ENCODE assay signal across 8 cellular contexts in genomic region chr7:42227523-42227922, GRCh38. TPM values are rescaled to one million over a fixed set of nuclear protein-coding genes. Genes with fewer than 3 reads are reported as not detected.
DNase-seq lines count a peak whose midpoint lies in the region; ATAC-seq and TF ChIP-seq lines count a peak whose summit lies in the region.

No MANE protein-coding gene starts in this region.

- peaks cover 24% of the 10 kb centered on the region for H3K27me3 Mint-ChIP-seq in activated naive CD8-positive, alpha-beta T cell

- 32 to 44% methylated on average over 14 of the region's 14 CpGs for WGBS in lower leg skin, 2 donors

- H3K4me1 Mint-ChIP-seq in activated naive CD8-positive, alpha-beta T cell (ENCODE audit: low read depth) = peaks cover 4% of the 10 kb centered on the region

- peak overlapping the region; percentile 33 for H3K4me3 Mint-ChIP-seq in activated naive CD8-positive, alpha-beta T cell

- POLR2A ChIA-PET in AG04449 (lab: Yijun Ruan, JAX) = no interaction called here

- DNase-seq in AG04449 (ENCODE audit: low read depth, low spot score) = no peak
- no peak for DNase-seq in lower leg skin (ENCODE audit: low spot score in 2 of 2)
- no peak for DNase-seq in NOMO-1 (lab: John Stamatoyannopoulos, UW; ENCODE audit: unreplicated experiment in 2 of 2)
- no peak for DNase-seq in occipital lobe (lab: John Stamatoyannopoulos, UW)
- DNase-seq in LoVo (ENCODE audit: low spot score) = no peak
- no peak for DNase-seq in NCI-H146 treated with DMSO at 0.1 percent for 48 hours (lab: John Stamatoyannopoulos, UW; ENCODE audit: unreplicated experiment)

- peak; percentile 90 for ATAC-seq in GM21723 (IDR thresholded peaks at IDR 0.05; ENCODE audit: unreplicated experiment)

- H3K4me3 ChIP-seq in AG04449 (ENCODE audit: low read depth, low read length) (peak overlapping the region; percentile 42), lower leg skin (ENCODE audit: low read depth, poor library complexity, severe bottlenecking) (peak overlapping the region; percentile 5)

- H3K9me3 Mint-ChIP-seq in activated naive CD8-positive, alpha-beta T cell (ENCODE audit: low read depth) = no peaks in the 10 kb centered on the region

- intact Hi-C loops in lower leg skin (cut with DNase I; ENCODE audit: low total_unique reads) = no loop called here

- H3K36me3 Mint-ChIP-seq in activated naive CD8-positive, alpha-beta T cell = no peaks in the 10 kb centered on the region

- TF ChIP-seq POLR2A in lower leg skin (IDR thresholded peaks at IDR 0.05) = no peak

- no peak for TF ChIP-seq CTCF in AG04449 (IDR thresholded peaks at IDR 0.05; ENCODE audit: insufficient read depth, low read length, missing control alignments)
- TF ChIP-seq CTCF in lower leg skin (IDR thresholded peaks at IDR 0.05) = no peak

- CTCF ChIA-PET in AG04449 (lab: Yijun Ruan, JAX) = interaction anchor here (1.1 to 3.8 kb wide), 3 partner anchors 248 to 285 kb away, joined by 3 to 16 read pairs (median 5); no protein-coding TSS in a partner anchor

- no peak overlapping the region for H3K27ac Mint-ChIP-seq in activated naive CD8-positive, alpha-beta T cell

RNA-seq across cellular contexts. Expression of gene GLI3, which starts 9.5 kb away (rescaled TPM):
- 10 to 100 TPM; 16.4 to 28.2 (median 18.3) TPM for total RNA-seq in lower leg skin
- 4.1 TPM for total RNA-seq in occipital lobe
